1 cellular context compared by ENCODE assay signal in genomic region chr16:74570412-74571301, GRCh38.
TF ChIP-seq lines count a peak whose summit lies in the region.

No MANE protein-coding gene starts in this region.

TF ChIP-seq in HepG2, 621 proteins besides CTCF, POLR2A, EP300 and RAD21 (continued from another document and continues in another):
- no peak for TF ChIP-seq HOXA5 (CRISPR knock-in tag; IDR thresholded peaks at IDR 0.05)
- no peak for TF ChIP-seq ZNF274 (CRISPR knock-in tag; IDR thresholded peaks at IDR 0.05)
- TF ChIP-seq JUNB (CRISPR knock-in tag; IDR thresholded peaks at IDR 0.05; ENCODE audit: borderline replicate concordance) = no peak
- TF ChIP-seq ZNF256 (CRISPR knock-in tag; conservative IDR thresholded peaks at IDR 0.05) = no peak
- TF ChIP-seq, protein P1, sequence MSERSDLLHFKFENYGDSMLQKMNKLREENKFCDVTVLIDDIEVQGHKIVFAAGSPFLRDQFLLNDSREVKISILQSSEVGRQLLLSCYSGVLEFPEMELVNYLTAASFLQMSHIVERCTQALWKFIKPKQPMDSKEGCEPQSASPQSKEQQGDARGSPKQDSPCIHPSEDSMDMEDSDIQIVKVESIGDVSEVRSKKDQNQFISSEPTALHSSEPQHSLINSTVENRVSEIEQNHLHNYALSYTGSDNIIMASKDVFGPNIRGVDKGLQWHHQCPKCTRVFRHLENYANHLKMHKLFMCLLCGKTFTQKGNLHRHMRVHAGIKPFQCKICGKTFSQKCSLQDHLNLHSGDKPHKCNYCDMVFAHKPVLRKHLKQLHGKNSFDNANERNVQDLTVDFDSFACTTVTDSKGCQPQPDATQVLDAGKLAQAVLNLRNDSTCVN (CRISPR knock-in tag; IDR thresholded peaks at IDR 0.05; ENCODE audit: borderline replicate concordance) = no peak
- no peak for TF ChIP-seq MBNL3 (CRISPR knock-in tag; conservative IDR thresholded peaks at IDR 0.05)
- peak; percentile 94 for TF ChIP-seq ZMYM3 (CRISPR knock-in tag; IDR thresholded peaks at IDR 0.05)
- TF ChIP-seq ZNF354B (CRISPR knock-in tag; IDR thresholded peaks at IDR 0.05) = no peak
- TF ChIP-seq RNF2 (conservative IDR thresholded peaks at IDR 0.05; ENCODE audit: low read depth) = no peak
- no peak for TF ChIP-seq ARNT2 (CRISPR knock-in tag; IDR thresholded peaks at IDR 0.05; ENCODE audit: low read depth)
- no peak for TF ChIP-seq ZNF558 (CRISPR knock-in tag; IDR thresholded peaks at IDR 0.05; ENCODE audit: borderline replicate concordance)
- TF ChIP-seq ESRRA (CRISPR knock-in tag; IDR thresholded peaks at IDR 0.05; ENCODE audit: low read depth) = peak; percentile 62; the same call in 1 of the 2 replicates
- peak; percentile 65; the same call in 1 of the 2 replicates for TF ChIP-seq KMT2A (CRISPR knock-in tag; IDR thresholded peaks at IDR 0.05)
- peak; percentile 85; the same call in 1 of the 2 replicates for TF ChIP-seq AHDC1 (CRISPR knock-in tag; IDR thresholded peaks at IDR 0.05; ENCODE audit: borderline replicate concordance)
- TF ChIP-seq, protein P2, sequence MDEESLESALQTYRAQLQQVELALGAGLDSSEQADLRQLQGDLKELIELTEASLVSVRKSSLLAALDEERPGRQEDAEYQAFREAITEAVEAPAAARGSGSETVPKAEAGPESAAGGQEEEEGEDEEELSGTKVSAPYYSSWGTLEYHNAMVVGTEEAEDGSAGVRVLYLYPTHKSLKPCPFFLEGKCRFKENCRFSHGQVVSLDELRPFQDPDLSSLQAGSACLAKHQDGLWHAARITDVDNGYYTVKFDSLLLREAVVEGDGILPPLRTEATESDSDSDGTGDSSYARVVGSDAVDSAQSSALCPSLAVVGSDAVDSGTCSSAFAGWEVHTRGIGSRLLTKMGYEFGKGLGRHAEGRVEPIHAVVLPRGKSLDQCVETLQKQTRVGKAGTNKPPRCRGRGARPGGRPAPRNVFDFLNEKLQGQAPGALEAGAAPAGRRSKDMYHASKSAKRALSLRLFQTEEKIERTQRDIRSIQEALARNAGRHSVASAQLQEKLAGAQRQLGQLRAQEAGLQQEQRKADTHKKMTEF (CRISPR knock-in tag; IDR thresholded peaks at IDR 0.05) = peak; percentile 69
- TF ChIP-seq ZNF768 (CRISPR knock-in tag; IDR thresholded peaks at IDR 0.05) = no peak
- 0 out of 2 replicates have a peak, but pooled peaks have one; percentile 51 for TF ChIP-seq KLF9 (CRISPR knock-in tag; IDR thresholded peaks at IDR 0.05; ENCODE audit: low read depth)
- no peak for TF ChIP-seq RBFOX2 (IDR thresholded peaks at IDR 0.05; ENCODE audit: low read depth, low read length)
- peak; percentile 74; the same call in 1 of the 2 replicates for TF ChIP-seq ZNF556 (CRISPR knock-in tag; IDR thresholded peaks at IDR 0.05; ENCODE audit: borderline replicate concordance)
- no peak for TF ChIP-seq ZNF337 (CRISPR knock-in tag; IDR thresholded peaks at IDR 0.05; ENCODE audit: borderline replicate concordance, low read depth)
- TF ChIP-seq REPIN1 (CRISPR knock-in tag; IDR thresholded peaks at IDR 0.05; ENCODE audit: borderline replicate concordance, low read depth) = peak; percentile 49; the same call in 1 of the 2 replicates
- TF ChIP-seq EHMT2 (IDR thresholded peaks at IDR 0.05; ENCODE audit: borderline replicate concordance, low read depth, low read length) = peak; percentile 68; the same call in 1 of the 2 replicates
- TF ChIP-seq ZNF12 (CRISPR knock-in tag; IDR thresholded peaks at IDR 0.05) = peak; percentile 77; the same call in 1 of the 2 replicates
- 0 out of 2 replicates have a peak, but pooled peaks have one; percentile 40 for TF ChIP-seq ZNF580 (CRISPR knock-in tag; IDR thresholded peaks at IDR 0.05; ENCODE audit: borderline replicate concordance, low read depth)
- TF ChIP-seq, protein P3, sequence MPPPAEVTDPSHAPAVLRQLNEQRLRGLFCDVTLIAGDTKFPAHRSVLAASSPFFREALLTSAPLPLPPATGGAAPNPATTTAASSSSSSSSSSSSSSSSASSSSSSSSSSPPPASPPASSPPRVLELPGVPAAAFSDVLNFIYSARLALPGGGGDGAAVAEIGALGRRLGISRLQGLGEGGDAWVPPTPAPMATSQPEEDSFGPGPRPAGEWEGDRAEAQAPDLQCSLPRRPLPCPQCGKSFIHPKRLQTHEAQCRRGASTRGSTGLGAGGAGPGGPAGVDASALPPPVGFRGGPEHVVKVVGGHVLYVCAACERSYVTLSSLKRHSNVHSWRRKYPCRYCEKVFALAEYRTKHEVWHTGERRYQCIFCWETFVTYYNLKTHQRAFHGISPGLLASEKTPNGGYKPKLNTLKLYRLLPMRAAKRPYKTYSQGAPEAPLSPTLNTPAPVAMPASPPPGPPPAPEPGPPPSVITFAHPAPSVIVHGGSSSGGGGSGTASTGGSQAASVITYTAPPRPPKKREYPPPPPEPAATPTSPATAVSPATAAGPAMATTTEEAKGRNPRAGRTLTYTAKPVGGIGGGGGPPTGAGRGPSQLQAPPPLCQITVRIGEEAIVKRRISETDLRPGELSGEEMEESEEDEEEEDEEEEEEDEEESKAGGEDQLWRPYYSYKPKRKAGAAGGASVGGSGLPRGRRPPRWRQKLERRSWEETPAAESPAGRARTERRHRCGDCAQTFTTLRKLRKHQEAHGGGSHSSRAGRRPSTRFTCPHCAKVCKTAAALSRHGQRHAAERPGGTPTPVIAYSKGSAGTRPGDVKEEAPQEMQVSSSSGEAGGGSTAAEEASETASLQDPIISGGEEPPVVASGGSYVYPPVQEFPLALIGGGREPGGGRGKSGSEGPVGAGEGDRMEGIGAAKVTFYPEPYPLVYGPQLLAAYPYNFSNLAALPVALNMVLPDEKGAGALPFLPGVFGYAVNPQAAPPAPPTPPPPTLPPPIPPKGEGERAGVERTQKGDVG (CRISPR knock-in tag; IDR thresholded peaks at IDR 0.05; ENCODE audit: borderline replicate concordance) = no peak
- no peak for TF ChIP-seq TCF7 (IDR thresholded peaks at IDR 0.05; ENCODE audit: low read depth)
- no peak for TF ChIP-seq HNRNPH1 (optimal IDR thresholded peaks at IDR 0.05; ENCODE audit: low read depth, low read length)
- no peak for TF ChIP-seq SRSF1 (optimal IDR thresholded peaks at IDR 0.05; ENCODE audit: low read depth, low read length)
- no peak for TF ChIP-seq CHCHD3 (CRISPR knock-in tag; IDR thresholded peaks at IDR 0.05)
- TF ChIP-seq ZBTB38 (CRISPR knock-in tag; IDR thresholded peaks at IDR 0.05) = 0 out of 2 replicates have a peak, but pooled peaks have one; percentile 48
- TF ChIP-seq MLLT10 (CRISPR knock-in tag; IDR thresholded peaks at IDR 0.05) = no peak
- no peak for TF ChIP-seq ZKSCAN8 (CRISPR knock-in tag; IDR thresholded peaks at IDR 0.05; ENCODE audit: borderline replicate concordance)
- no peak for TF ChIP-seq ZBTB14 (CRISPR knock-in tag; IDR thresholded peaks at IDR 0.05)
- TF ChIP-seq ZBTB43 (CRISPR knock-in tag; conservative IDR thresholded peaks at IDR 0.05) = no peak
- no peak for TF ChIP-seq SRF (IDR thresholded peaks at IDR 0.05; ENCODE audit: low read depth, low read length)
- no peak for TF ChIP-seq ZNF841 (CRISPR knock-in tag; IDR thresholded peaks at IDR 0.05; ENCODE audit: borderline replicate concordance)
- TF ChIP-seq PHB2 (IDR thresholded peaks at IDR 0.05; ENCODE audit: partially characterized antibody) = no peak
- peak; percentile 92 for TF ChIP-seq ATF2 (CRISPR knock-in tag; IDR thresholded peaks at IDR 0.05)
- TF ChIP-seq, protein P4, sequence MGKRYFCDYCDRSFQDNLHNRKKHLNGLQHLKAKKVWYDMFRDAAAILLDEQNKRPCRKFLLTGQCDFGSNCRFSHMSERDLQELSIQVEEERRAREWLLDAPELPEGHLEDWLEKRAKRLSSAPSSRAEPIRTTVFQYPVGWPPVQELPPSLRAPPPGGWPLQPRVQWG (CRISPR knock-in tag; IDR thresholded peaks at IDR 0.05; ENCODE audit: borderline replicate concordance, low read depth) = no peak
- no peak for TF ChIP-seq REXO4 (CRISPR knock-in tag; IDR thresholded peaks at IDR 0.05; ENCODE audit: borderline replicate concordance)
- no peak for TF ChIP-seq ATF5 (CRISPR knock-in tag; IDR thresholded peaks at IDR 0.05; ENCODE audit: low read depth)
- 0 out of 2 replicates have a peak, but pooled peaks have one; percentile 28 for TF ChIP-seq ARID3A (IDR thresholded peaks at IDR 0.05; ENCODE audit: low read depth, low read length)
- no peak for TF ChIP-seq TEAD3 (CRISPR knock-in tag; optimal IDR thresholded peaks at IDR 0.05; ENCODE audit: borderline replicate concordance)
